Comparison of ENCODE assay signal across 13 cellular contexts in the genomic region with DNA sequence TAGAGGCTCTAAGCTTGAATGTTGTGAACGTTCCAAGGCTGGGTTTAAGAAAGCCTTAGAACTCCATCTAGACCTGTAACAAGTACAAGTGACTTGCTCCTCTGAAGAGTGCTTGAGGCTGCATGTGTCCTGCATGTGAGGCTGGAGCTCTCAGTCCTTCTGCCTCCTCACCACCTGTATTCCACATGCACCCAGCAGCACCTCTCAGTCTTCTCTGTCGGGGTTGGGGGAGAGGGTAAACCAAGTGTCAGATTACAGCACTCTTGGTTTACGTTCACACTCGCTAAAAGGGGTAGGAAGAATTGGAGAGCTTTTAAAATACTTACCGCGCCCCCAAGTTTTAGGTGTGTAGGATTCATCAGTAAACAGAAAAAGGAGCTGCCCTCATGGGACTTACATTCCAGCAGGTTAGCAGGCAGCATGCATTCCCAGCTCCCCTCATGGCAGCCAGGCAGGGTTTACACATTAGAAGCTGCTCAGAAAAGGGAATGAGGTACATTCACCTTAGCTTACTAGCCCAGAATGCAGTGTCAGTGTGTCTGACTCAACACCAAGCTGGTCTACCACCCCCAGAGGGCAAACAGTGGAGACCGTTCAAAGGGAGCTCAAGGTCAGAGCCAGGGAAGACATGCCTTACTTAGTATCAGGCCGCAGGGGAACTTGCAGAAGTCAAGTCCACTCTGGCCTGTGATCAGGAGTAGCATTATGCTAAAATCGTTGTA.
DNase-seq lines count a peak whose midpoint lies in the region; ATAC-seq, FAIRE-seq and TF ChIP-seq lines count a peak whose summit lies in the region.
"Had no signal": no experiment of that assay in that cellular context is flagged by ENCODE, and none has a peak within 500 bp of the region (broad histone marks: within the 10 kb centered on the region; RNA-seq: fewer than 3 reads in every experiment).

No MANE protein-coding gene starts in this region.

- POLR2A ChIA-PET in HCT116 (lab: Charles Lee) (no interaction called here), HepG2 (lab: Yijun Ruan, JAX) (no interaction called here)

- no TSS peak for BruUV-seq in HCT116 (replicated peaks; lab: Mats Ljungman, UMichigan)
- BruUV-seq in HepG2 (replicated peaks; lab: Mats Ljungman, UMichigan): no TSS peak

- H3K4me1 ChIP-seq in HCT116 (ENCODE audit: control insufficient read depth in 1 of 2, insufficient read depth in 2 of 2, low read length in 2 of 2): no peaks in the 10 kb centered on the region
- no peaks in the 10 kb centered on the region for H3K4me1 ChIP-seq in endodermal cell (ENCODE audit: control insufficient read depth, insufficient read depth, low read length)
- H3K4me1 ChIP-seq in HepG2 (ENCODE audit: insufficient read depth, low read length): peaks cover 19% of the 10 kb centered on the region

- H4K20me1 ChIP-seq in HCT116 (ENCODE audit: insufficient read depth): no peaks in the 10 kb centered on the region
- H4K20me1 ChIP-seq in HepG2 (ENCODE audit: insufficient read depth, low read length): no peaks in the 10 kb centered on the region
- H4K20me1 ChIP-seq: BLaER1 treated with 17β-estradiol and CSF1 and Interleukin-3, amounts not matched to agents 10 nM and 100 nM had no signal

- peaks cover 12% of the 10 kb centered on the region for H3K9me3 Mint-ChIP-seq in endodermal cell

- H3K4me3 Mint-ChIP-seq in endodermal cell: no peak overlapping the region
- H3K4me3 Mint-ChIP-seq: CD4-positive, CD25-positive, alpha-beta regulatory T cell had no signal

- TF ChIP-seq EP300 in HepG2 (IDR thresholded peaks at IDR 0.05; ENCODE audit: low read depth in 2 of 2, low read length in 2 of 2) (0 out of 4 replicates have a peak, but pooled peaks of 1 of the 2 experiments have one; percentile 24), HepG2 (CRISPR knock-in tag; IDR thresholded peaks at IDR 0.05; ENCODE audit: borderline replicate concordance) (peak; percentile 24; the same call in 1 of the 2 replicates)

- no peak overlapping the region for H3K27ac ChIP-seq in HCT116 (ENCODE audit: low read depth, low read length)
- H3K27ac ChIP-seq in endodermal cell (ENCODE audit: low read depth, low read length): no peak overlapping the region
- H3K27ac ChIP-seq in HepG2 (ENCODE audit: extremely low read length, insufficient read depth, low read length): no peak overlapping the region
- H3K27ac ChIP-seq: BLaER1 treated with 17β-estradiol and CSF1 and Interleukin-3, amounts not matched to agents 10 nM and 100 nM had no signal

- H3K27me3 ChIP-seq in HCT116 (ENCODE audit: insufficient read depth, low read length): no peaks in the 10 kb centered on the region
- no peaks in the 10 kb centered on the region for H3K27me3 ChIP-seq in endodermal cell (ENCODE audit: control insufficient read depth, insufficient read depth, low read length, poor library complexity, severe bottlenecking)
- no peaks in the 10 kb centered on the region for H3K27me3 ChIP-seq in HepG2 (ENCODE audit: control insufficient read depth in 1 of 2, insufficient read depth in 2 of 2, low read length in 2 of 2)
- H3K27me3 ChIP-seq: BLaER1 treated with 17β-estradiol and CSF1 and Interleukin-3, amounts not matched to agents 10 nM and 100 nM had no signal

- FAIRE-seq in HepG2 (lab: Jason Lieb, UNC): peak; percentile 69
- FAIRE-seq: G401.6, GM12891 had no signal

- CTCF ChIA-PET in HCT116 (lab: Charles Lee): no interaction called here
- CTCF ChIA-PET in HepG2 (lab: Yijun Ruan, JAX; ENCODE audit: low intra/inter-chr PET ratio, low total read pairs): no interaction called here

- RAD21 ChIA-PET in HCT116 (lab: Charles Lee; ENCODE audit: low non-redundant PET in 1 of 2, low total read pairs in 2 of 2, uncharacterized antibody in 2 of 2, unreplicated experiment in 2 of 2): no interaction called here

- H3K36me3 ChIP-seq in HCT116 (ENCODE audit: control insufficient read depth in 1 of 2, insufficient read depth in 2 of 2, low read length in 2 of 2) (0 out of 4 replicates have a peak, but pooled peaks cover 0 to 3% of the 10 kb centered on the region in 2 experiments), endodermal cell (ENCODE audit: control insufficient read depth, insufficient read depth, low read length) (peaks cover 66% of the 10 kb centered on the region), HepG2 (replicated peaks in 1 of 2; ENCODE audit: control insufficient read depth in 1 of 2, insufficient read depth in 2 of 2, low read length in 2 of 2) (no peaks in the 10 kb centered on the region; a peak in 2 of 5 replicates)

- intact Hi-C loops in HCT116 (cut with micrococcal nuclease): no loop called here
- intact Hi-C loops in HepG2 (cut with micrococcal nuclease; ENCODE audit: unreplicated experiment): loop anchor here (1.0 kb wide), 1 partner anchor 18 kb away; no protein-coding TSS in a partner anchor

- H3K27me3 Mint-ChIP-seq in endodermal cell (ENCODE audit: insufficient read depth): no peaks in the 10 kb centered on the region
- H3K27me3 Mint-ChIP-seq: CD4-positive, CD25-positive, alpha-beta regulatory T cell had no signal

- H3K79me2 ChIP-seq in HCT116 (ENCODE audit: insufficient read depth, low read length): no peaks in the 10 kb centered on the region
- no peaks in the 10 kb centered on the region for H3K79me2 ChIP-seq in HepG2 (ENCODE audit: insufficient read depth, low read length)

- peaks cover 0 to 5% of the 10 kb centered on the region in 2 experiments; a peak in 1 of 4 replicates for H3K9me3 ChIP-seq in HCT116 (ENCODE audit: control insufficient read depth in 1 of 2, insufficient read depth in 1 of 2, low read depth in 1 of 2, low read length in 2 of 2)
- peaks cover 27% of the 10 kb centered on the region for H3K9me3 ChIP-seq in endodermal cell (ENCODE audit: control insufficient read depth, low read length)
- peaks cover 10% of the 10 kb centered on the region; the same call in 1 of the 2 replicates for H3K9me3 ChIP-seq in HepG2 (ENCODE audit: low read length)

- no peak overlapping the region for H3K27ac Mint-ChIP-seq in endodermal cell
- H3K27ac Mint-ChIP-seq: CD4-positive, CD25-positive, alpha-beta regulatory T cell had no signal

- in situ Hi-C loops in HepG2 (cut with HindIII; ENCODE audit: extremely low pct_ligation_motif_present, low pct_unique_long_range_greater_than_20kb) (no loop called here), G401 (cut with HindIII; ENCODE audit: low sequenced_read_pairs) (no loop called here)

- H3K4me2 ChIP-seq in HCT116 (ENCODE audit: low read length): no peak overlapping the region
- H3K4me2 ChIP-seq in HepG2 (ENCODE audit: low read depth, low read length): no peak overlapping the region
- H3K4me2 ChIP-seq: BLaER1 treated with 17β-estradiol and CSF1 and Interleukin-3, amounts not matched to agents 10 nM and 100 nM had no signal

- TF ChIP-seq RAD21 in HCT116 (IDR thresholded peaks at IDR 0.05; ENCODE audit: low read depth) (no peak), HepG2 (CRISPR knock-in tag; IDR thresholded peaks at IDR 0.05) (no peak)

- H2AFZ ChIP-seq in HCT116 (ENCODE audit: low read depth, low read length, poor library complexity, severe bottlenecking): no peak overlapping the region
- H2AFZ ChIP-seq in HepG2 (ENCODE audit: low read length): no peak overlapping the region

- WGBS in endodermal cell (ENCODE audit: insufficient coverage in 1 of 2, insufficient read length in 1 of 2), 2 experiments: 88 to 90% methylated on average over 8 to 9 of the region's 9 CpGs
- 76% methylated on average over 8 of the region's 9 CpGs for WGBS in HepG2 (ENCODE audit: low lambda C conversion rate)

- H3K9me2 ChIP-seq in HCT116 (ENCODE audit: insufficient read depth): no peaks in the 10 kb centered on the region

- DNase-seq in ELF-1 (ENCODE audit: low read depth, low spot score) (peak; percentile 11), HCT116 (ENCODE audit: low read depth, low spot score) (no peak), endodermal cell (peak; percentile 55), HepG2 (ENCODE audit: low spot score) (peak; percentile 80), NCI-H2227 treated with DMSO at 0.1 percent for 48 hours (lab: John Stamatoyannopoulos, UW) (no peak), G401 (ENCODE audit: low spot score) (no peak)
- DNase-seq: ACHN; CD4-positive, CD25-positive, alpha-beta regulatory T cell had no signal

- TF ChIP-seq CTCF in HCT116 (IDR thresholded peaks at IDR 0.05 in 2 of 3, conservative IDR thresholded peaks at IDR 0.05 in 1 of 3; ENCODE audit: borderline replicate concordance in 1 of 3, insufficient read depth in 1 of 3, low read depth in 2 of 3, low read length in 2 of 3): no peak
- TF ChIP-seq CTCF in endodermal cell (conservative IDR thresholded peaks at IDR 0.05): no peak
- TF ChIP-seq CTCF in HepG2 (CRISPR knock-in tag; IDR thresholded peaks at IDR 0.05): 0 out of 2 replicates have a peak, but pooled peaks have one; percentile 31

- H3K4me3 ChIP-seq in HCT116 (replicated peaks in 1 of 2; ENCODE audit: low read depth in 1 of 2, low read length in 2 of 2) (no peak overlapping the region), endodermal cell (ENCODE audit: low read length) (no peak overlapping the region), HepG2 (replicated peaks in 1 of 3; ENCODE audit: insufficient read depth in 1 of 3, low read depth in 2 of 3, low read length in 3 of 3) (no peak overlapping the region)
- H3K4me3 ChIP-seq: BLaER1 treated with 17β-estradiol and CSF1 and Interleukin-3, amounts not matched to agents 10 nM and 100 nM had no signal

- no peak for ATAC-seq in HCT116
- ATAC-seq in HepG2: peak; percentile 99
- no peak for ATAC-seq in HG02610 (IDR thresholded peaks at IDR 0.05; ENCODE audit: unreplicated experiment)
- ATAC-seq in GM19452 (IDR thresholded peaks at IDR 0.05; ENCODE audit: unreplicated experiment): no peak

- TF ChIP-seq POLR2A in HCT116 (IDR thresholded peaks at IDR 0.05; ENCODE audit: borderline replicate concordance, extremely low read depth, insufficient read depth, insufficient read length) (no peak), HepG2 (IDR thresholded peaks at IDR 0.05; ENCODE audit: insufficient read depth in 1 of 2, low read depth in 2 of 2, low read length in 2 of 2) (no peak)

- H3K4me1 Mint-ChIP-seq in endodermal cell: no peaks in the 10 kb centered on the region

- H3K36me3 Mint-ChIP-seq in endodermal cell (ENCODE audit: low read depth): peaks cover 64% of the 10 kb centered on the region

- H3K9ac ChIP-seq in HCT116 (ENCODE audit: low read length): no peak overlapping the region
- H3K9ac ChIP-seq in endodermal cell (ENCODE audit: extremely low read depth, low read length, poor library complexity, severe bottlenecking): no peak overlapping the region
- H3K9ac ChIP-seq in HepG2 (ENCODE audit: insufficient read depth, low read depth, low read length): no peak overlapping the region
- H3K9ac ChIP-seq: BLaER1 treated with 17β-estradiol and CSF1 and Interleukin-3, amounts not matched to agents 10 nM and 100 nM had no signal

TF ChIP-seq in HCT116, 20 proteins besides CTCF, POLR2A, EP300 and RAD21:
- TF ChIP-seq TCF7L2 (IDR thresholded peaks at IDR 0.05; ENCODE audit: borderline replicate concordance, extremely low read depth, insufficient read depth, insufficient read length) (peak; percentile 26), SIN3A (IDR thresholded peaks at IDR 0.05; ENCODE audit: low read depth) (no peak)

Comparison
In these comparisons a context has a peak if more than half of its experiments do, and no peak if none do; other contexts are left out.
1. DNase-seq: peak in ELF-1 (single experiment), endodermal cell (single experiment) and HepG2 (single experiment); none in HCT116 (single experiment), NCI-H2227 treated with DMSO at 0.1 percent for 48 hours (single experiment) and G401 (single experiment).